8 cellular contexts compared by ENCODE assay signal in genomic region chr6:166343157-166343502, GRCh38. TPM values are rescaled to one million over a fixed set of nuclear protein-coding genes. Genes with fewer than 3 reads are reported as not detected.
A peak's percentile ranks its signal among the peaks of the same experiment; 100 is the strongest.
DNase-seq lines count a peak whose midpoint lies in the region; ATAC-seq and TF ChIP-seq lines count a peak whose summit lies in the region.

No MANE protein-coding gene starts in this region.

- peaks cover 47% of the 10 kb centered on the region for H3K79me2 ChIP-seq in mammary epithelial cell (ENCODE audit: insufficient read depth, low read length)

- H3K4me3 ChIP-seq in GM06990 (replicated peaks; ENCODE audit: low read depth, low read length) (peak overlapping the region; percentile 95), LNCaP clone FGC (ENCODE audit: low read depth, low read length) (peak overlapping the region; percentile 96), mammary epithelial cell (replicated peaks in 1 of 3; ENCODE audit: insufficient read depth in 1 of 3, low read depth in 2 of 3, low read length in 3 of 3) (peak overlapping the region; percentile 71 to 99 (median 82)), muscle layer of colon (ENCODE audit: low read depth in 1 of 2, low read length in 2 of 2) (peak overlapping the region; percentile 94 to 100)

- H3K9ac ChIP-seq in mammary epithelial cell (ENCODE audit: insufficient read depth, low read length): peak overlapping the region; percentile 90
- peak overlapping the region; percentile 77 for H3K9ac ChIP-seq in muscle layer of colon (ENCODE audit: low read length)

- H3K9me3 ChIP-seq in mammary epithelial cell (replicated peaks; ENCODE audit: insufficient read depth, low read length) (no peaks in the 10 kb centered on the region), muscle layer of colon (ENCODE audit: low read length) (no peaks in the 10 kb centered on the region)

- H3K27me3 ChIP-seq in GM06990 (replicated peaks; ENCODE audit: control insufficient read depth, insufficient read depth, low read length) (no peaks in the 10 kb centered on the region), mammary epithelial cell (ENCODE audit: insufficient read depth, low read length) (no peaks in the 10 kb centered on the region), muscle layer of colon (ENCODE audit: control insufficient read depth in 1 of 2, insufficient read depth in 2 of 2, low read length in 2 of 2) (no peaks in the 10 kb centered on the region)

- ATAC-seq in GM21717 (IDR thresholded peaks at IDR 0.05; ENCODE audit: unreplicated experiment): peak; percentile 34

- DNase-seq in GM06990 (ENCODE audit: extremely low read depth, insufficient read length): no peak
- DNase-seq in LNCaP clone FGC (ENCODE audit: low read depth): no peak
- peak; percentile 6 for DNase-seq in mammary epithelial cell
- no peak for DNase-seq in effector CD4-positive, alpha-beta T cell
- DNase-seq in DMS153 treated with DMSO at 0.1 percent for 48 hours (lab: John Stamatoyannopoulos, UW; ENCODE audit: unreplicated experiment): no peak
- no peak for DNase-seq in posterior cingulate gyrus

- in situ Hi-C loops in mammary epithelial cell (cut with MboI; ENCODE audit: low sequenced_read_pairs in 2 of 2): no loop called here

- dilution Hi-C loops in mammary epithelial cell (cut with HindIII; ENCODE audit: low sequenced_read_pairs): no loop called here

- peak overlapping the region; percentile 76 for H3K27ac ChIP-seq in mammary epithelial cell (ENCODE audit: insufficient read depth, low read depth, low read length)
- peak overlapping the region; percentile 93 for H3K27ac ChIP-seq in muscle layer of colon (ENCODE audit: low read depth, low read length)

- TF ChIP-seq CTCF in GM06990 (IDR thresholded peaks at IDR 0.05; ENCODE audit: insufficient read depth, low read length, poor library complexity, severe bottlenecking) (no peak), LNCaP clone FGC (IDR thresholded peaks at IDR 0.05; ENCODE audit: control insufficient read depth, extremely low read depth, insufficient read depth) (no peak), mammary epithelial cell (conservative IDR thresholded peaks at IDR 0.05 in 1 of 2, IDR thresholded peaks at IDR 0.05 in 1 of 2; ENCODE audit: extremely low read depth in 1 of 2, insufficient read depth in 1 of 2, low read depth in 1 of 2, low read length in 2 of 2) (no peak)

- H2AFZ ChIP-seq in mammary epithelial cell (ENCODE audit: low read depth, low read length): peak overlapping the region; percentile 97

- H3K4me2 ChIP-seq in mammary epithelial cell (ENCODE audit: insufficient read depth, low read depth, low read length): peak overlapping the region; percentile 88

- CTCF ChIA-PET in mammary epithelial cell (lab: Charles Lee; ENCODE audit: low non-redundant PET): no interaction called here

- intact Hi-C loops in mammary epithelial cell (cut with micrococcal nuclease) (no loop called here), posterior cingulate gyrus (cut with DNase I) (no loop called here)

- no TSS peak for BruUV-seq in mammary epithelial cell (replicated peaks; lab: Mats Ljungman, UMichigan)

- H4K20me1 ChIP-seq in mammary epithelial cell (ENCODE audit: insufficient read depth, low read length): no peaks in the 10 kb centered on the region

- WGBS in mammary epithelial cell (ENCODE audit: low coverage, missing lambda C conversion rate): 0% methylated on average over 3 of the region's 3 CpGs

- H3K4me1 ChIP-seq in mammary epithelial cell (ENCODE audit: insufficient read depth, low read length): peaks cover 14% of the 10 kb centered on the region
- H3K4me1 ChIP-seq in muscle layer of colon (ENCODE audit: insufficient read depth, low read length): peaks cover 34% of the 10 kb centered on the region

- peaks cover 5% of the 10 kb centered on the region; the same call in 1 of the 2 replicates for H3K36me3 ChIP-seq in GM06990 (ENCODE audit: control insufficient read depth, insufficient read depth, low read length)
- H3K36me3 ChIP-seq in mammary epithelial cell (ENCODE audit: insufficient read depth, low read length): peaks cover 3% of the 10 kb centered on the region
- peaks cover under 1% of the 10 kb centered on the region for H3K36me3 ChIP-seq in muscle layer of colon (ENCODE audit: insufficient read depth, low read length)

RNA-seq across cellular contexts. Expression of gene SFT2D1, which starts 0.8 kb away (rescaled TPM):
- 10 to 100 TPM; 31.0 to 41.1 TPM for total RNA-seq in mammary epithelial cell
- 45.1 TPM for polyA plus RNA-seq in mammary epithelial cell
- 33.2 TPM for polyA minus RNA-seq in mammary epithelial cell

RNA-seq across cellular contexts. Expression of gene PRR18, which starts 34.9 kb away (rescaled TPM):
- under 1 TPM; 0.09 to 0.50 TPM for total RNA-seq in mammary epithelial cell
- 0.01 TPM for polyA plus RNA-seq in mammary epithelial cell
- polyA minus RNA-seq in mammary epithelial cell: not detected

RNA-seq across cellular contexts. Expression of gene MPC1, which starts 39.6 kb away (rescaled TPM):
- total RNA-seq in mammary epithelial cell: 10 to 100 TPM; 21.5 to 24.8 TPM
- polyA plus RNA-seq in mammary epithelial cell: 25.1 TPM
- 13.6 TPM for polyA minus RNA-seq in mammary epithelial cell
